ENCODE assay signal across 1 cellular context in the genomic region with DNA sequence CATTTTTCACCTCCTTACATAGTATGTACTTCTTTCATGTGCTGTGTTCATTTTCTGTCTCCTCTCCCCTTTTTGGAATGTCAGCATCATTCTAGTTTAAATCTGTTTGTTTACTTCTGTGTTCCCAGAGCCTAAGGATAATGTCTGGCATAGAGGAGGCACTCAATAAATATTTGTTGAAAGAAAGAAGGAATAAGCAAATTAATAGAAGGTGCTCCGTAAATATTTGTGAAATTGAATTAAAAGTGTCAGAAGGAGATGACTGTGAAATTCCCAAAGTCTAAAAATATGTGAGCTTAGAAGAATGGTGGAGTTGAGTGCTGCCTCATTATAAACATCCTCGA.
TF ChIP-seq lines count a peak whose summit lies in the region.

No MANE protein-coding gene starts in this region.

TF ChIP-seq in IMR-90, 13 proteins besides CTCF, POLR2A, EP300 and RAD21 (continued from another document):
- TF ChIP-seq, protein P1, sequence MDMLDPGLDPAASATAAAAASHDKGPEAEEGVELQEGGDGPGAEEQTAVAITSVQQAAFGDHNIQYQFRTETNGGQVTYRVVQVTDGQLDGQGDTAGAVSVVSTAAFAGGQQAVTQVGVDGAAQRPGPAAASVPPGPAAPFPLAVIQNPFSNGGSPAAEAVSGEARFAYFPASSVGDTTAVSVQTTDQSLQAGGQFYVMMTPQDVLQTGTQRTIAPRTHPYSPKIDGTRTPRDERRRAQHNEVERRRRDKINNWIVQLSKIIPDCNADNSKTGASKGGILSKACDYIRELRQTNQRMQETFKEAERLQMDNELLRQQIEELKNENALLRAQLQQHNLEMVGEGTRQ (IDR thresholded peaks at IDR 0.05; ENCODE audit: low read depth, low read length) = no peak
- TF ChIP-seq CHD1 (IDR thresholded peaks at IDR 0.05; ENCODE audit: low read depth, low read length) = no peak
